Comparison of ENCODE assay signal across 8 cellular contexts in the genomic region with DNA sequence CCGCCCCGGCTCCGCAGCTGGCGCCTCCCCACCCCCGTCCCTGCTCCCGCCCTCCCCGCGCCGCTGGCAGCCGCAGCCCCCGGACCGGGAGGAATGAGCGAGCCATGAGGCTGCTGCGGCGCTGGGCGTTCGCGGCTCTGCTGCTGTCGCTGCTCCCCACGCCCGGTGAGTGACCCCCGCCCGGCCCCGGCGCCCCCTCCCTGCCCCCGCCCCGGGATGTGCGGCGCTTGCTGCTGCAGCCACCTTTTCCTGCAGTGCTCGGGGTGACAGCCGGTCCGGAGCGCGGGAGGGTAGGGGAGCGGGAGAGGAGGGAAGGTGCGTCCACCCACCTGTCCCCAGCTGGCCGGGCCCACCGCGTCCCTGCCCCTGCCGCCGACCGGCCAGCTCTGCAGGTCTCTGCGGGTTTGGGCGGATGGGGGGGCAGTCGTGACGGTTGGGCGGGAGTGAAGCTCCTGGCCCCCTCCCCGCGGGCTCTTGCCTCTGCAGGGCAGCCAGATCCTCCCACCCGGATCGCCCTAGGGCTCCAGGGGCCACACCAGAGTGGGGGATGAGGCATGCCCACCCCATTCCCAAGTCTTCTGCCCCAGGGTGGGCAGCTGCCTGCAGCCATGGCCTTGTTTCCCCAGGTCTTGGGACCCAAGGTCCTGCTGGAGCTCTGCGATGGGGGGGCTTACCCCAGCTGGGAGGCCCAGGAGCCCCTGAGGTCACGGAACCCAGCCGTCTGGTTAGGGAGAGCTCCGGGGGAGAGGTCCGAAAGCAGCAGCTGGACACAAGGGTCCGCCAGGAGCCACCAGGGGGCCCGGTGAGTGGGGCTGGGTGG. TPM values are rescaled to one million over a fixed set of nuclear protein-coding genes. Genes with fewer than 3 reads are reported as not detected.
DNase-seq lines count a peak whose midpoint lies in the region; ATAC-seq, FAIRE-seq and TF ChIP-seq lines count a peak whose summit lies in the region.

No MANE protein-coding gene starts in this region.

- peak; percentile 13 to 23; a peak in 5 of 6 replicates for ATAC-seq in A549
- no peak for ATAC-seq in GM21737 (IDR thresholded peaks at IDR 0.05; ENCODE audit: unreplicated experiment)
- ATAC-seq in GM21367 (IDR thresholded peaks at IDR 0.05; ENCODE audit: unreplicated experiment): no peak

- no peak for TF ChIP-seq CTCF in A549 (IDR thresholded peaks at IDR 0.05)
- no peak for TF ChIP-seq CTCF in HL-60 (IDR thresholded peaks at IDR 0.05; ENCODE audit: insufficient read depth, low read length)
- TF ChIP-seq CTCF in cardiac fibroblast (IDR thresholded peaks at IDR 0.05; ENCODE audit: low read depth, low read length): no peak

- 77% methylated on average over 8 of the region's 58 CpGs for WGBS in A549 (ENCODE audit: missing lambda C conversion rate)

- no peak for DNase-seq in A549 (ENCODE audit: low read depth in 1 of 2, low spot score in 1 of 2)
- DNase-seq in HL-60 (ENCODE audit: low read depth in 1 of 2, low spot score in 1 of 2): no peak
- no peak for DNase-seq in cardiac fibroblast (ENCODE audit: low read depth in 2 of 2)
- peak; percentile 82 for DNase-seq in mesenteric fat pad (ENCODE audit: low spot score)
- DNase-seq in effector CD4-positive, alpha-beta T cell: no peak
- no peak for DNase-seq in NCI-H2196 treated with DMSO at 0.1 percent for 48 hours (lab: John Stamatoyannopoulos, UW; ENCODE audit: unreplicated experiment)

- H3K27ac ChIP-seq in A549: peak overlapping the region; percentile 62 to 89; a peak in 5 of 6 replicates
- H3K27ac ChIP-seq in HL-60 (replicated peaks): no peak overlapping the region

- POLR2A ChIA-PET in A549 (lab: Yijun Ruan, JAX): interaction anchor here (0.6 kb wide), 1 partner anchor 133 kb away, joined by 3 read pairs; no protein-coding TSS in a partner anchor

- H3K4me2 ChIP-seq in A549: peak overlapping the region; percentile 100

- TF ChIP-seq RAD21 in A549 (conservative IDR thresholded peaks at IDR 0.05 in 1 of 2, IDR thresholded peaks at IDR 0.05 in 1 of 2): no peak

- H3K9me3 ChIP-seq in A549: no peaks in the 10 kb centered on the region

- TF ChIP-seq POLR2A in A549 (IDR thresholded peaks at IDR 0.05; ENCODE audit: low read length): no peak

- H3K4me1 ChIP-seq in A549: peaks cover 10% of the 10 kb centered on the region; the same call in 1 of the 3 replicates

- FAIRE-seq in A549 (lab: Jason Lieb, UNC): no peak

- H3K4me3 ChIP-seq in A549 (peak overlapping the region; percentile 64), HL-60 (replicated peaks; ENCODE audit: insufficient read depth, low read length) (peak overlapping the region; percentile 34), cardiac fibroblast (replicated peaks in 1 of 2; ENCODE audit: low read depth in 2 of 2, low read length in 2 of 2) (peak overlapping the region; percentile 34 to 38)

- no peak for TF ChIP-seq EP300 in A549 (IDR thresholded peaks at IDR 0.05)

- CTCF ChIA-PET in A549 (lab: Yijun Ruan, JAX): interaction anchor here (0.7 to 5.4 kb wide), 6 partner anchors 16 to 120 kb away, joined by 3 to 27 read pairs (median 11); no protein-coding TSS in a partner anchor

- H3K27me3 ChIP-seq in HL-60 (ENCODE audit: insufficient read depth, poor library complexity, severe bottlenecking): peaks cover 23% of the 10 kb centered on the region

TF ChIP-seq in A549, 52 proteins besides CTCF, POLR2A, EP300 and RAD21:
- no peak for TF ChIP-seq FOSB (CRISPR knock-in tag; IDR thresholded peaks at IDR 0.05)
- TF ChIP-seq FOSL2 (IDR thresholded peaks at IDR 0.05): no peak
- no peak for TF ChIP-seq FOSL2 (CRISPR knock-in tag; IDR thresholded peaks at IDR 0.05)
- TF ChIP-seq TFCP2L1 (CRISPR knock-in tag; IDR thresholded peaks at IDR 0.05): no peak
- no peak for TF ChIP-seq SREBF2 (IDR thresholded peaks at IDR 0.05)
- TF ChIP-seq ESRRA (IDR thresholded peaks at IDR 0.05; ENCODE audit: borderline replicate concordance, low read length): no peak
- no peak for TF ChIP-seq EHMT2 (IDR thresholded peaks at IDR 0.05; ENCODE audit: low read depth)
- no peak for TF ChIP-seq JUN (IDR thresholded peaks at IDR 0.05)

RNA-seq across cellular contexts. Expression of gene ADAM11, which starts 0.5 kb away (rescaled TPM):
- 0.75 and 0.79 TPM in 2 replicates for polyA plus RNA-seq in A549 (2011; rRNA removed)
- 2.3 and 2.7 TPM in 2 replicates for polyA plus RNA-seq in A549 (2012; cell fraction: cytosol; rRNA removed)
- polyA plus RNA-seq in A549 (2012; cell fraction: nucleus; rRNA removed): 14.4 and 15.1 TPM in 2 replicates
- polyA plus RNA-seq in A549 (2017; fragmentation: RNase III; extraction: RNeasy Plus Mini Kit Qiagen cat#74134 plus additional on column Dnase treatment): 2.0 to 2.7 TPM (median 2.1 TPM) in 3 replicates
- polyA minus RNA-seq in A549 (2011; rRNA and poly(A)+ RNA removed): 1.1 and 1.2 TPM in 2 replicates
- total RNA-seq in mesenteric fat pad: 0.67 TPM

RNA-seq across cellular contexts. Expression of gene DBF4B, which starts 50.8 kb away (rescaled TPM):
- polyA plus RNA-seq in A549 (2011; rRNA removed) (16.5 and 16.9 TPM in 2 replicates), A549 (2017; fragmentation: RNase III; extraction: RNeasy Plus Mini Kit Qiagen cat#74134 plus additional on column Dnase treatment) (27.5 to 32.3 TPM (median 30.1 TPM) in 3 replicates)
- polyA plus RNA-seq in A549 (2012; cell fraction: cytosol; rRNA removed): 26.0 and 32.2 TPM in 2 replicates
- 89.2 and 99.4 TPM in 2 replicates for polyA plus RNA-seq in A549 (2012; cell fraction: nucleus; rRNA removed)
- 18.9 and 19.3 TPM in 2 replicates for polyA minus RNA-seq in A549 (2011; rRNA and poly(A)+ RNA removed)
- 5.2 TPM for total RNA-seq in mesenteric fat pad

Comparison
In these comparisons a context has a peak if more than half of its experiments do, and no peak if none do; other contexts are left out.
1. ATAC-seq: peak in A549 (2 of 2); none in GM21737 (single experiment) and GM21367 (single experiment).
2. Peak in every context shown above with its lines, with median percentiles within 50 percentile points of each other: H3K4me3 ChIP-seq.